In the genomic region with DNA sequence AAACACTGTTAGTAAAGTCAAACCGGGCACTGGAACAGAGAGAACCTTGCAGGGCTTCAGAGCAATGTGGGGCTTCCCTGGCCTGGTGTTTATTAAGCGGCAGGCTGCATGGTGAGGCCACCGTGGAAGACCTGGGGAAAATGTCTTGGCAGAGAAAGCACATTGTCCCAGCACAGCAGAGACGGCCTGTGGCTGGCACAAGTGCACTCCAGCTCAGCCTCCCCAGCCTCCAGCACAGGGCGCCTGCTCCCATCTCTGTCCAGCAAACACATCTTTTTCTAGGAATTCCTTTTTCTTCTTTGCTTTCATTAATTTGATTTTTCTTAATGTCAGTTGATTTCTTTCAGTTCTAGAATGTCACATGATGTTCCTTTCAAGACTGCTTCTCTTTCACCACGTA, we compare ENCODE assay signal across 21 cellular contexts.
DNase-seq lines count a peak whose midpoint lies in the region; ATAC-seq, FAIRE-seq and TF ChIP-seq lines count a peak whose summit lies in the region.
"Had no signal": no experiment of that assay in that cellular context is flagged by ENCODE, and none has a peak within 500 bp of the region (broad histone marks: within the 10 kb centered on the region; RNA-seq: fewer than 3 reads in every experiment).

No MANE protein-coding gene starts in this region.

- DNase-seq in D721Med (ENCODE audit: insufficient read length, low spot score): no peak
- peak; percentile 7 for DNase-seq in OCI-M1 (lab: John Stamatoyannopoulos, UW)
- DNase-seq in globus pallidus (ENCODE audit: low spot score): peak; percentile 57
- peak; percentile 34 for DNase-seq in putamen (ENCODE audit: low spot score)
- DNase-seq in posterior vena cava (ENCODE audit: low spot score): no peak
- no peak for DNase-seq in NCI-H2107 (lab: John Stamatoyannopoulos, UW)
- DNase-seq: BE2C; CD8-positive, alpha-beta T cell; DND-41; GDM1; Kasumi-1; NCI-H1105 treated with DMSO at 0.1 percent for 48 hours; NCI-H1694 treated with DMSO at 0.1 percent for 48 hours; NCI-H446 treated with DMSO at 0.1 percent for 48 hours; NK-92 treated with Interleukin-12 subunit alpha and Interleukin-12 subunit beta, amount 100 ng/mL, for 24 hours; RPMI8226; SJCRH30 had no signal

- TF ChIP-seq CTCF in D721Med (IDR thresholded peaks at IDR 0.05; ENCODE audit: insufficient read depth, missing control alignments): no peak

- intact Hi-C loops in posterior vena cava (cut with DNase I): no loop called here

- no peak for ATAC-seq in GM21515 (IDR thresholded peaks at IDR 0.05; ENCODE audit: unreplicated experiment)
- no peak for ATAC-seq in GM18519 (IDR thresholded peaks at IDR 0.05; ENCODE audit: low FRiP score, unreplicated experiment)
- ATAC-seq: CD8-positive, alpha-beta T cell had no signal

- FAIRE-seq in D721Med (lab: Jason Lieb, UNC): peak; percentile 63
- FAIRE-seq: GM12891, H54 had no signal

Comparison
In these comparisons a context has a peak if more than half of its experiments do, and no peak if none do; other contexts are left out.
1. DNase-seq: peak in OCI-M1 (single experiment), globus pallidus (single experiment) and putamen (single experiment); none in D721Med (single experiment), posterior vena cava (single experiment) and NCI-H2107 (single experiment).